Comparison of ENCODE assay signal across 13 cellular contexts in genomic region chr15:25691544-25692430, GRCh38.
A peak's percentile ranks its signal among the peaks of the same experiment; 100 is the strongest.
DNase-seq lines count a peak whose midpoint lies in the region; ATAC-seq and TF ChIP-seq lines count a peak whose summit lies in the region.
"Had no signal": no experiment of that assay in that cellular context is flagged by ENCODE, and none has a peak within 500 bp of the region (broad histone marks: within the 10 kb centered on the region; RNA-seq: fewer than 3 reads in every experiment).

No MANE protein-coding gene starts in this region.

- no peaks in the 10 kb centered on the region for H3K9me3 ChIP-seq in neural progenitor cell (ENCODE audit: low read depth)
- peaks cover 0 to 11% (median 0%) of the 10 kb centered on the region in 4 donors for H3K9me3 ChIP-seq in stomach
- H3K9me3 ChIP-seq: gastrocnemius medialis, transverse colon had no signal

- no peak overlapping the region for H3K4me3 Mint-ChIP-seq in neural progenitor cell
- H3K4me3 Mint-ChIP-seq: activated naive CD8-positive, alpha-beta T cell treated with anti-CD3 and anti-CD28 coated beads, Interleukin-2, amount 10 ng/mL, durations not matched to agents 7 days and 5 days had no signal

- TF ChIP-seq CTCF in C4-2B (conservative IDR thresholded peaks at IDR 0.05) (peak; percentile 30; the same call in 1 of the 2 replicates), dorsolateral prefrontal cortex (IDR thresholded peaks at IDR 0.05 in 54 of 56, conservative IDR thresholded peaks at IDR 0.05 in 2 of 56; ENCODE audit: low read depth in 1 of 56, partially characterized antibody in 56 of 56) (peak in 51 of 56 donors; percentile 18 to 63 (median 46)), neural progenitor cell (IDR thresholded peaks at IDR 0.05) (peak; percentile 48), stomach (IDR thresholded peaks at IDR 0.05) (no peak)

- H3K4me2 ChIP-seq in neural progenitor cell, result no peak overlapping the region

- no peaks in the 10 kb centered on the region for H3F3A ChIP-seq in neural progenitor cell (ENCODE audit: low read depth)

- H3K27me3 ChIP-seq in dorsolateral prefrontal cortex, result no peaks in the 10 kb centered on the region
- no peaks in the 10 kb centered on the region for H3K27me3 ChIP-seq in neural progenitor cell
- no peaks in the 10 kb centered on the region for H3K27me3 ChIP-seq in stomach
- H3K27me3 ChIP-seq: gastrocnemius medialis, transverse colon had no signal

- TF ChIP-seq POLR2A in stomach (IDR thresholded peaks at IDR 0.05), result no peak

- H3K27ac Mint-ChIP-seq in neural progenitor cell, result peak overlapping the region; percentile 68
- H3K27ac Mint-ChIP-seq: activated naive CD8-positive, alpha-beta T cell treated with anti-CD3 and anti-CD28 coated beads, Interleukin-2, amount 10 ng/mL, durations not matched to agents 7 days and 5 days had no signal

- H3K36me3 Mint-ChIP-seq in neural progenitor cell, result no peaks in the 10 kb centered on the region

- H3K4me1 ChIP-seq in neural progenitor cell, result no peaks in the 10 kb centered on the region
- H3K4me1 ChIP-seq in stomach, result no peaks in the 10 kb centered on the region
- H3K4me1 ChIP-seq: transverse colon had no signal

- no peaks in the 10 kb centered on the region for H3K9me3 Mint-ChIP-seq in neural progenitor cell
- H3K9me3 Mint-ChIP-seq: activated naive CD8-positive, alpha-beta T cell treated with anti-CD3 and anti-CD28 coated beads, Interleukin-2, amount 10 ng/mL, durations not matched to agents 7 days and 5 days had no signal

- H3K27ac ChIP-seq in C4-2B, result no peak overlapping the region
- H3K27ac ChIP-seq in dorsolateral prefrontal cortex, result peak overlapping the region in 35 of 59 donors; percentile 2 to 77 (median 43)
- no peak overlapping the region for H3K27ac ChIP-seq in neural progenitor cell
- no peak overlapping the region for H3K27ac ChIP-seq in stomach
- H3K27ac ChIP-seq: gastrocnemius medialis, transverse colon had no signal

- H3K4me1 Mint-ChIP-seq in neural progenitor cell, result peaks cover 17% of the 10 kb centered on the region
- H3K4me1 Mint-ChIP-seq: activated naive CD8-positive, alpha-beta T cell treated with anti-CD3 and anti-CD28 coated beads, Interleukin-2, amount 10 ng/mL, durations not matched to agents 7 days and 5 days had no signal

- H3K36me3 ChIP-seq in neural progenitor cell, result no peaks in the 10 kb centered on the region
- peaks cover 0 to 59% (median 23%) of the 10 kb centered on the region in 4 donors for H3K36me3 ChIP-seq in stomach
- H3K36me3 ChIP-seq: gastrocnemius medialis, transverse colon had no signal

- 73 to 79% (median 76%) methylated on average over 13 of the region's 13 CpGs for WGBS in stomach, 5 donors

- peak; percentile 15 for DNase-seq in NCI-H524 treated with DMSO at 0.1 percent for 48 hours (lab: John Stamatoyannopoulos, UW)
- peak in 2 of 10 donors; percentile 36 for DNase-seq in dorsolateral prefrontal cortex
- peak; percentile 40 for DNase-seq in neural progenitor cell (ENCODE audit: low spot score)
- DNase-seq in AG08396 (ENCODE audit: low spot score), result no peak
- no peak for DNase-seq in stomach
- DNase-seq: activated CD4-positive, alpha-beta T cell treated with anti-CD3 and anti-CD28 coated beads for 4 hours; activated naive CD8-positive, alpha-beta T cell treated with anti-CD3 and anti-CD28 coated beads, Interleukin-2, amount 10 ng/mL, durations not matched to agents 7 days and 5 days; DND-41; gastrocnemius medialis; transverse colon had no signal

- ATAC-seq in HG03378 (IDR thresholded peaks at IDR 0.05; ENCODE audit: unreplicated experiment) (no peak), HG03159 (IDR thresholded peaks at IDR 0.05; ENCODE audit: unreplicated experiment) (no peak)

- TF ChIP-seq EP300 in stomach (IDR thresholded peaks at IDR 0.05), result no peak

- H2AFZ ChIP-seq in neural progenitor cell (replicated peaks), result peak overlapping the region; percentile 22

- no peak overlapping the region for H3K9ac ChIP-seq in neural progenitor cell

- no peaks in the 10 kb centered on the region for H4K20me1 ChIP-seq in neural progenitor cell (ENCODE audit: low read depth)

- H3K79me2 ChIP-seq in neural progenitor cell (ENCODE audit: low read depth), result no peaks in the 10 kb centered on the region

- intact Hi-C loops in dorsolateral prefrontal cortex (cut with DNase I), result loop anchor here in 1 of 2 donors (5.0 to 10.0 kb wide), 3 partner anchors 51 to 184 kb away; no protein-coding TSS in a partner anchor
- intact Hi-C loops in stomach (cut with DNase I; ENCODE audit: low total_unique reads), result no loop called here

- peaks cover 13% of the 10 kb centered on the region for H3K27me3 Mint-ChIP-seq in neural progenitor cell (ENCODE audit: insufficient read depth, low read depth)
- H3K27me3 Mint-ChIP-seq: activated naive CD8-positive, alpha-beta T cell treated with anti-CD3 and anti-CD28 coated beads, Interleukin-2, amount 10 ng/mL, durations not matched to agents 7 days and 5 days had no signal

- H3K4me3 ChIP-seq in dorsolateral prefrontal cortex (peak overlapping the region in 22 of 59 donors; percentile 2 to 39 (median 17)), neural progenitor cell (no peak overlapping the region), stomach (no peak overlapping the region)
- H3K4me3 ChIP-seq: gastrocnemius medialis, transverse colon had no signal

Comparison
In these comparisons a context has a peak if more than half of its experiments do, and no peak if none do; other contexts are left out.
1. H3K27ac ChIP-seq: peak in dorsolateral prefrontal cortex (35 of 59); none in C4-2B (single experiment), neural progenitor cell (single experiment) and stomach (0 of 5).
2. CTCF ChIP-seq: peak in C4-2B (single experiment), dorsolateral prefrontal cortex (51 of 56) and neural progenitor cell (single experiment); none in stomach (0 of 7).
3. DNase-seq: peak in NCI-H524 treated with DMSO at 0.1 percent for 48 hours (single experiment) and neural progenitor cell (single experiment); none in AG08396 (single experiment) and stomach (single experiment).